10 cellular contexts compared by ENCODE assay signal in genomic region chr17:64459284-64459747, GRCh38. TPM values are rescaled to one million over a fixed set of nuclear protein-coding genes. Genes with fewer than 3 reads are reported as not detected.
DNase-seq lines count a peak whose midpoint lies in the region; ATAC-seq, FAIRE-seq and TF ChIP-seq lines count a peak whose summit lies in the region.
"Had no signal": no experiment of that assay in that cellular context is flagged by ENCODE, and none has a peak within 500 bp of the region (broad histone marks: within the 10 kb centered on the region; RNA-seq: fewer than 3 reads in every experiment).

No MANE protein-coding gene starts in this region.

- no peak overlapping the region for H3K18ac ChIP-seq in mesenchymal stem cell (ENCODE audit: low read depth in 1 of 2, low read length in 2 of 2)

- H2AFZ ChIP-seq in mesenchymal stem cell (ENCODE audit: low read depth, low read length): no peak overlapping the region

- no peaks in the 10 kb centered on the region for H3K79me1 ChIP-seq in mesenchymal stem cell (replicated peaks; ENCODE audit: low read length, poor library complexity, severe bottlenecking)

- intact Hi-C loops in esophagus muscularis mucosa (cut with DNase I): no loop called here
- intact Hi-C loops in psoas muscle (cut with DNase I): no loop called here

- peaks cover 44% of the 10 kb centered on the region for H3K36me3 ChIP-seq in BLaER1
- no peaks in the 10 kb centered on the region for H3K36me3 ChIP-seq in bronchial epithelial cell (ENCODE audit: control insufficient read depth, insufficient read depth, low read length)
- peaks cover 0 to 62% of the 10 kb centered on the region in 2 experiments for H3K36me3 ChIP-seq in mesenchymal stem cell (ENCODE audit: control insufficient read depth in 1 of 2, insufficient read depth in 2 of 2, low read depth in 1 of 2, low read length in 2 of 2)
- no peaks in the 10 kb centered on the region for H3K36me3 ChIP-seq in esophagus muscularis mucosa
- H3K36me3 ChIP-seq in psoas muscle (ENCODE audit: insufficient read depth in 1 of 2, low read depth in 1 of 2): no peaks in the 10 kb centered on the region

- H3K9ac ChIP-seq in BLaER1 (no peak overlapping the region), mesenchymal stem cell (ENCODE audit: low read length) (peak overlapping the region; percentile 45)

- no peak overlapping the region for H3K4me3 ChIP-seq in BLaER1
- H3K4me3 ChIP-seq in bronchial epithelial cell (ENCODE audit: low read depth, low read length): no peak overlapping the region
- H3K4me3 ChIP-seq in mesenchymal stem cell (ENCODE audit: insufficient read depth in 1 of 2, low read depth in 1 of 2, low read length in 2 of 2): no peak overlapping the region
- H3K4me3 ChIP-seq in esophagus muscularis mucosa: no peak overlapping the region
- no peak overlapping the region for H3K4me3 ChIP-seq in psoas muscle

- H2BK5ac ChIP-seq in mesenchymal stem cell (ENCODE audit: low read depth, low read length, poor library complexity, severe bottlenecking): peak overlapping the region; percentile 40

- H2BK15ac ChIP-seq in mesenchymal stem cell (ENCODE audit: low read depth, poor library complexity, severe bottlenecking): no peak overlapping the region

- H2AK5ac ChIP-seq in mesenchymal stem cell (ENCODE audit: low read length, severe bottlenecking): peak overlapping the region; percentile 57

- no peak overlapping the region for H3K14ac ChIP-seq in mesenchymal stem cell (ENCODE audit: low read length in 2 of 2)

- no peak overlapping the region for H4K91ac ChIP-seq in mesenchymal stem cell (ENCODE audit: low read length)

- H3K27ac ChIP-seq in BLaER1 (peak overlapping the region; percentile 85; the same call in 1 of the 2 replicates), mesenchymal stem cell (ENCODE audit: low read length, poor library complexity, severe bottlenecking) (peak overlapping the region; percentile 50), esophagus muscularis mucosa (replicated peaks in 1 of 4) (no peak overlapping the region), psoas muscle (no peak overlapping the region)

- H3K4me1 ChIP-seq in BLaER1 (peaks cover 48% of the 10 kb centered on the region), mesenchymal stem cell (ENCODE audit: control insufficient read depth, insufficient read depth, low read depth, low read length) (peaks cover 17% of the 10 kb centered on the region), esophagus muscularis mucosa (peaks cover 0 to 5% (median 0%) of the 10 kb centered on the region in 4 donors), psoas muscle (no peaks in the 10 kb centered on the region)

- DNase-seq in HT-29 (ENCODE audit: low spot score) (peak; percentile 17), bronchial epithelial cell (ENCODE audit: low read depth) (peak; percentile 44), mesenchymal stem cell (peak; percentile 69), esophagus muscularis mucosa (ENCODE audit: extremely low spot score) (no peak), NCI-H345 (lab: John Stamatoyannopoulos, UW) (no peak), psoas muscle (no peak)
- DNase-seq: activated B cell treated with CpG ODN at 0.5 μM for 24 hours, natural killer cell had no signal

- H3K27me3 ChIP-seq in BLaER1 (no peaks in the 10 kb centered on the region), bronchial epithelial cell (ENCODE audit: control insufficient read depth, insufficient read depth, low read length) (no peaks in the 10 kb centered on the region), mesenchymal stem cell (ENCODE audit: control insufficient read depth in 1 of 2, insufficient read depth in 1 of 2, low read length in 2 of 2) (no peaks in the 10 kb centered on the region), esophagus muscularis mucosa (no peaks in the 10 kb centered on the region), psoas muscle (ENCODE audit: insufficient read depth in 3 of 3, low read length in 2 of 3) (no peaks in the 10 kb centered on the region)

- no peak overlapping the region for H3K23ac ChIP-seq in mesenchymal stem cell (ENCODE audit: low read length in 2 of 2)

- H3K9me3 ChIP-seq in BLaER1 (peaks cover 16% of the 10 kb centered on the region), mesenchymal stem cell (ENCODE audit: control insufficient read depth, low read length) (no peaks in the 10 kb centered on the region), esophagus muscularis mucosa (no peaks in the 10 kb centered on the region), psoas muscle (no peaks in the 10 kb centered on the region)

- no peak overlapping the region for H4K8ac ChIP-seq in mesenchymal stem cell (ENCODE audit: low read length)

- peak overlapping the region; percentile 53; the same call in 1 of the 2 replicates for H3K4me2 ChIP-seq in BLaER1
- H3K4me2 ChIP-seq in mesenchymal stem cell (ENCODE audit: low read length, poor library complexity, severe bottlenecking): no peak overlapping the region

- FAIRE-seq in bronchial epithelial cell (lab: Jason Lieb, UNC): no peak

- no peak for TF ChIP-seq EP300 in esophagus muscularis mucosa (IDR thresholded peaks at IDR 0.05)

- WGBS in mesenchymal stem cell: 61% methylated on average over 6 of the region's 6 CpGs
- 91% methylated on average over 6 of the region's 6 CpGs for WGBS in esophagus muscularis mucosa
- 83 to 93% (median 91%) methylated on average over 6 of the region's 6 CpGs for WGBS in psoas muscle, 3 donors

- no peak overlapping the region for H3K4ac ChIP-seq in mesenchymal stem cell (ENCODE audit: low read depth in 1 of 2, low read length in 2 of 2)

- no peak overlapping the region for H2BK120ac ChIP-seq in mesenchymal stem cell (ENCODE audit: low read depth, low read length)

- H2BK12ac ChIP-seq in mesenchymal stem cell (ENCODE audit: low read length in 2 of 2): no peak overlapping the region

- TF ChIP-seq CTCF in bronchial epithelial cell (IDR thresholded peaks at IDR 0.05; ENCODE audit: insufficient read depth, low read length, severe bottlenecking): no peak
- no peak for TF ChIP-seq CTCF in esophagus muscularis mucosa (IDR thresholded peaks at IDR 0.05)
- no peak for TF ChIP-seq CTCF in psoas muscle (IDR thresholded peaks at IDR 0.05)

- TF ChIP-seq POLR2A in esophagus muscularis mucosa (IDR thresholded peaks at IDR 0.05; ENCODE audit: low read depth): no peak

- ATAC-seq in GM18867 (IDR thresholded peaks at IDR 0.05; ENCODE audit: unreplicated experiment): no peak
- no peak for ATAC-seq in psoas muscle
- ATAC-seq: natural killer cell had no signal

- H4K20me1 ChIP-seq in BLaER1: no peaks in the 10 kb centered on the region

RNA-seq across cellular contexts. Expression of gene MILR1, which starts 10.4 kb away (rescaled TPM):
- total RNA-seq in HT-29 (2014; rRNA removed; shearing (Covaris generic)): 0.71 and 2.5 TPM in 2 replicates
- 0.79 TPM in 1 of 2 replicates, not detected in the other for total RNA-seq in bronchial epithelial cell
- 6.6 TPM for polyA plus RNA-seq in mesenchymal stem cell (2013, experiment 1 of 2)
- 7.6 TPM for polyA plus RNA-seq in mesenchymal stem cell (2013, experiment 2 of 2)
- 1 to 10 TPM; 2.9 to 6.6 (median 4.2) TPM for total RNA-seq in esophagus muscularis mucosa
- 1 to 10 TPM in 3 of 4 donors, under 1 TPM in 1; 0.95 to 1.3 (median 1.1) TPM for total RNA-seq in psoas muscle
- 1 to 10 TPM in 2 of 3 donors, under 1 TPM in 1; 0.61 to 1.2 (median 1.1) TPM for polyA plus RNA-seq in psoas muscle

RNA-seq across cellular contexts. Expression of gene POLG2, which starts 37.5 kb away (rescaled TPM):
- total RNA-seq in HT-29 (2014; rRNA removed; shearing (Covaris generic)): 5.1 and 6.5 TPM in 2 replicates
- total RNA-seq in bronchial epithelial cell (9.2 and 10.8 TPM in 2 replicates), esophagus muscularis mucosa (1 to 10 TPM; 3.2 to 5.0 (median 3.3) TPM), psoas muscle (1 to 10 TPM; 4.5 to 8.1 (median 6.1) TPM)
- 6.1 TPM for polyA plus RNA-seq in mesenchymal stem cell (2013, experiment 1 of 2)
- polyA plus RNA-seq in mesenchymal stem cell (2013, experiment 2 of 2): 5.5 TPM
- 10 to 100 TPM in 1 of 3 donors, 1 to 10 TPM in 2; 4.1 to 12.2 (median 9.4) TPM for polyA plus RNA-seq in psoas muscle

RNA-seq across cellular contexts. Expression of gene DDX5, which starts 46.8 kb away (rescaled TPM):
- 206 and 222 TPM in 2 replicates for total RNA-seq in HT-29 (2014; rRNA removed; shearing (Covaris generic))
- total RNA-seq in bronchial epithelial cell: 340 and 485 TPM in 2 replicates
- 649 TPM for polyA plus RNA-seq in mesenchymal stem cell (2013, experiment 1 of 2)
- 611 TPM for polyA plus RNA-seq in mesenchymal stem cell (2013, experiment 2 of 2)
- total RNA-seq in esophagus muscularis mucosa: 100 to 1,000 TPM; 422 to 728 (median 528) TPM
- total RNA-seq in psoas muscle: 100 to 1,000 TPM; 168 to 497 (median 345) TPM
- 100 to 1,000 TPM; 122 to 272 (median 135) TPM for polyA plus RNA-seq in psoas muscle

RNA-seq across cellular contexts. Expression of gene CEP95, which starts 47.5 kb away (rescaled TPM):
- 32.0 and 35.2 TPM in 2 replicates for total RNA-seq in HT-29 (2014; rRNA removed; shearing (Covaris generic))
- 21.1 and 23.7 TPM in 2 replicates for total RNA-seq in bronchial epithelial cell
- 26.6 TPM for polyA plus RNA-seq in mesenchymal stem cell (2013, experiment 1 of 2)
- polyA plus RNA-seq in mesenchymal stem cell (2013, experiment 2 of 2): 22.1 TPM
- 10 to 100 TPM; 24.6 to 39.5 (median 34.8) TPM for total RNA-seq in esophagus muscularis mucosa
- total RNA-seq in psoas muscle: 10 to 100 TPM in 3 of 4 donors, 1 to 10 TPM in 1; 9.3 to 21.7 (median 11.6) TPM
- polyA plus RNA-seq in psoas muscle: 10 to 100 TPM; 15.7 to 17.4 (median 17.1) TPM

Comparison
In these comparisons a context has a peak if more than half of its experiments do, and no peak if none do; other contexts are left out.
1. H3K27ac ChIP-seq: peak in BLaER1 (single experiment) and mesenchymal stem cell (single experiment); none in esophagus muscularis mucosa (0 of 4) and psoas muscle (single experiment).
2. DNase-seq: peak in HT-29 (single experiment), bronchial epithelial cell (single experiment) and mesenchymal stem cell (single experiment); none in esophagus muscularis mucosa (single experiment), NCI-H345 (single experiment) and psoas muscle (0 of 2).